ENCODE assay signal across 18 cellular contexts in the genomic region with DNA sequence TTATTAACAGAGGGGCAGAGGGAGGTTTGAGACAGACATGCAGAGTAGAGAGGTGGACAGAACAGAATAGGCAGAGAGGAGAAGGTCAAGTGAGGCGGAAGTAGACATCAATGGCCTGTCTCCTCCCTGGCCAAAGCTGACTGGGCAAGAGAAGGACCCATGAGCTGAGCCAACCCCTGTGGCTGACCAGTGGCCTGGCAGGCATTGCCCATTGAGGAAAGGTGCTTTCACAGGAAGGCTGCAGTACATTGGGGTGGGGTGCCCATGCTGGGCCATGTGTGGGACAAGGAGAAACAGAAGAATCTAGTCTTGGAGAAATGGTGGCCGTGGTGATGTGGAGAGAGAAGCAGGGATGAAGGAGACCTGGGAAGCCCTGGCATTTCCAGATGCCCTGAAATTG.
DNase-seq lines count a peak whose midpoint lies in the region; ATAC-seq and TF ChIP-seq lines count a peak whose summit lies in the region.
"Had no signal": no experiment of that assay in that cellular context is flagged by ENCODE, and none has a peak within 500 bp of the region (broad histone marks: within the 10 kb centered on the region; RNA-seq: fewer than 3 reads in every experiment).

No MANE protein-coding gene starts in this region.

- DNase-seq in activated T-cell treated with anti-CD3 and anti-CD28 coated beads, Interleukin-2, amount 50 U/mL, for 48 hours = peak; percentile 2 to 5
- DNase-seq in activated T-cell treated with anti-CD3 and anti-CD28 coated beads, Interleukin-2, amount 50 U/mL, for 1 hour = no peak
- DNase-seq in GM13976 (ENCODE audit: low spot score) (peak; percentile 3), coronary artery (ENCODE audit: low spot score) (peak; percentile 24), mucosa of gallbladder (ENCODE audit: low spot score) (peak; percentile 9), AG20443 (ENCODE audit: low spot score) (no peak), NAMALWA (ENCODE audit: low spot score) (no peak)
- DNase-seq: C1 segment of cervical spinal cord, DMS 273 treated with DMSO at 0.1 percent for 48 hours, KG1, NCI-H1436, NCI-H2029 treated with DMSO at 0.1 percent for 48 hours, NCI-H2171 treated with DMSO at 0.1 percent for 48 hours, NCI-H446 treated with DMSO at 0.1 percent for 48 hours, OCI-M1, RPMI8226 had no signal

- no peak overlapping the region for H3K4me3 ChIP-seq in coronary artery
- H3K4me3 ChIP-seq: A549 had no signal

- in situ Hi-C loops in GM13976 (cut with MboI; ENCODE audit: low sequenced_read_pairs, unreplicated experiment) = no loop called here

- ATAC-seq in GM21528 (IDR thresholded peaks at IDR 0.05; ENCODE audit: low FRiP score, unreplicated experiment) = no peak
- ATAC-seq: A549 had no signal

- no peak for TF ChIP-seq CTCF in GM13976 (IDR thresholded peaks at IDR 0.05; ENCODE audit: borderline replicate concordance, control extremely low read depth, extremely low read depth, insufficient read depth, missing control alignments)
- no peak for TF ChIP-seq CTCF in coronary artery (IDR thresholded peaks at IDR 0.05)

- H3K27ac ChIP-seq in coronary artery = no peak overlapping the region
- H3K27ac ChIP-seq: A549 had no signal

Comparison
In these comparisons a context has a peak if more than half of its experiments do, and no peak if none do; other contexts are left out.
1. DNase-seq: peak in activated T-cell treated with anti-CD3 and anti-CD28 coated beads, Interleukin-2, amount 50 U/mL, for 48 hours (2 of 2), GM13976 (single experiment), coronary artery (single experiment) and mucosa of gallbladder (single experiment); none in activated T-cell treated with anti-CD3 and anti-CD28 coated beads, Interleukin-2, amount 50 U/mL, for 1 hour (single experiment), AG20443 (single experiment) and NAMALWA (single experiment).